ENCODE assay signal across 8 cellular contexts in the genomic region with DNA sequence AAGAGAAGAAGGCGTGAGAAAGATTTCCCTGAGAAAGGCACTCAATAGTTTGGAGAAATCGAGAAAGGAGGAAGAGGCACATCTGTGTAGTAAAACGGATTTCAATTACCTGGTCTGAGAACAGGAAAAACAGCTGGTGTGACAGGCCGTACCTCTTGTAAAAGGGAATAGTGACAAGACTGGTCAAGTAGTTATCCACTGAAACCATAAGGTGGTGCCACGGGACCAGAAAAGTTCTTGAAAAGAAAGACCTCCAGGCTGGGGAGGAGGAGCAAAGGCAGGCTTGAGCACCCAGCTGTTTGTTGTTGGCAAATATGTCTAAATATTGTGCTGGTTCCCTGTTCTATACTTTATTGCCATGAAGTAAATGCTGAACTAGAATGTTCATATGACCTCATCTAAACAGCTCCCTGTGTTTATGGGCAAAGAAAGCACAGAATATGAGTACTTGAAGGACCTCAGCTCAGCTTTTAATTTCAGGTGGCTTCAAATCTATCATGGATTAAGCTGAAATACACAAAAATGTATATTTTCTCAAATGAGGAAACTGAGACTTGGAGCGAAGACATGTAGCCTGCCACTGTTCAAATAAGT. TPM values are rescaled to one million over a fixed set of nuclear protein-coding genes. Genes with fewer than 3 reads are reported as not detected.
DNase-seq lines count a peak whose midpoint lies in the region; ATAC-seq and TF ChIP-seq lines count a peak whose summit lies in the region.

No MANE protein-coding gene starts in this region.

- H3K9ac ChIP-seq in PC-3 (ENCODE audit: low read length), result no peak overlapping the region

- peak; percentile 2 for DNase-seq in activated CD4-positive, alpha-beta T cell treated with anti-CD3 and anti-CD28 coated beads for 48 hours
- no peak for DNase-seq in activated CD4-positive, alpha-beta T cell treated with anti-CD3 and anti-CD28 coated beads for 1 hour
- DNase-seq in PC-3 (peak; percentile 80), iPS DF 6.9 (ENCODE audit: low read depth, low spot score) (peak; percentile 64), retina (no peak), NK-92 (lab: John Stamatoyannopoulos, UW; ENCODE audit: unreplicated experiment) (no peak), D341Med (ENCODE audit: low spot score) (no peak)

- H3K36me3 ChIP-seq in PC-3 (ENCODE audit: low read depth, low read length) (no peaks in the 10 kb centered on the region), iPS DF 6.9 (ENCODE audit: control insufficient read depth, insufficient read depth, low read length) (no peaks in the 10 kb centered on the region)

- H3K9me3 ChIP-seq in PC-3 (ENCODE audit: low read length) (no peaks in the 10 kb centered on the region), iPS DF 6.9 (ENCODE audit: control insufficient read depth, insufficient read depth, low read length) (no peaks in the 10 kb centered on the region)

- peaks cover 15% of the 10 kb centered on the region for H3K27me3 ChIP-seq in PC-3 (ENCODE audit: low read length)
- H3K27me3 ChIP-seq in iPS DF 6.9 (ENCODE audit: control insufficient read depth, insufficient read depth, low read length), result no peaks in the 10 kb centered on the region

- no peaks in the 10 kb centered on the region for H4K20me1 ChIP-seq in PC-3 (ENCODE audit: low read length)

- intact Hi-C loops in PC-3 (cut with micrococcal nuclease), result loop anchor here (5.0 kb wide), 1 partner anchor 105 kb away; no protein-coding TSS in a partner anchor

- peaks cover 25% of the 10 kb centered on the region for H3K4me1 ChIP-seq in PC-3 (ENCODE audit: insufficient read depth, low read length)
- H3K4me1 ChIP-seq in iPS DF 6.9 (ENCODE audit: control insufficient read depth, insufficient read depth, low read length), result peaks cover 1% of the 10 kb centered on the region; the same call in 1 of the 2 replicates

- H3K4me2 ChIP-seq in PC-3 (ENCODE audit: low read length), result peak overlapping the region; percentile 52

- H3K79me2 ChIP-seq in PC-3 (ENCODE audit: low read length), result no peaks in the 10 kb centered on the region

- H3K9me2 ChIP-seq in PC-3 (replicated peaks; ENCODE audit: low read length), result no peaks in the 10 kb centered on the region

- CTCF ChIA-PET in PC-3 (lab: Charles Lee), result interaction anchor here (1.0 kb wide), 1 partner anchor 103 kb away, joined by 3 read pairs; no protein-coding TSS in a partner anchor

- H2AFZ ChIP-seq in PC-3 (ENCODE audit: low read length), result no peak overlapping the region

- no peak overlapping the region for H3K4me3 ChIP-seq in PC-3 (ENCODE audit: low read length)
- no peak overlapping the region for H3K4me3 ChIP-seq in iPS DF 6.9 (ENCODE audit: low read length)

- no TSS peak for BruUV-seq in PC-3 (replicated peaks; lab: Mats Ljungman, UMichigan)

- 100% methylated on average over 1 of the region's 6 CpGs for WGBS in iPS DF 6.9 (ENCODE audit: insufficient coverage, insufficient read length)

- H3K27ac ChIP-seq in PC-3 (ENCODE audit: low read length), result no peak overlapping the region
- no peak overlapping the region for H3K27ac ChIP-seq in iPS DF 6.9 (ENCODE audit: low read length)

- POLR2A ChIA-PET in PC-3 (lab: Charles Lee; ENCODE audit: unreplicated experiment), result interaction anchor here (0.6 kb wide), 1 partner anchor 206 kb away, joined by 3 read pairs; no protein-coding TSS in a partner anchor

- H3F3A ChIP-seq in PC-3 (ENCODE audit: low read length, unreplicated experiment), result no peaks in the 10 kb centered on the region

- TF ChIP-seq CTCF in PC-3 (conservative IDR thresholded peaks at IDR 0.05; ENCODE audit: low read depth, low read length), result peak; percentile 64

- ATAC-seq in HG02763 (IDR thresholded peaks at IDR 0.05; ENCODE audit: unreplicated experiment) (peak; percentile 63), PC-3 (peak; percentile 67)

RNA-seq across cellular contexts. Expression of a gene that starts 4.0 kb away (rescaled TPM):
- not detected in 2 replicates for total RNA-seq in PC-3 (2014; rRNA removed)

RNA-seq across cellular contexts. Expression of a gene that starts 42.4 kb away (rescaled TPM):
- not detected in 2 replicates for total RNA-seq in PC-3 (2014; rRNA removed)

Comparison
In these comparisons a context has a peak if more than half of its experiments do, and no peak if none do; other contexts are left out.
1. DNase-seq: peak in activated CD4-positive, alpha-beta T cell treated with anti-CD3 and anti-CD28 coated beads for 48 hours (single experiment), PC-3 (single experiment) and iPS DF 6.9 (single experiment); none in activated CD4-positive, alpha-beta T cell treated with anti-CD3 and anti-CD28 coated beads for 1 hour (single experiment), retina (single experiment), NK-92 (single experiment) and D341Med (single experiment).